1 cellular context compared by ENCODE assay signal in the genomic region with DNA sequence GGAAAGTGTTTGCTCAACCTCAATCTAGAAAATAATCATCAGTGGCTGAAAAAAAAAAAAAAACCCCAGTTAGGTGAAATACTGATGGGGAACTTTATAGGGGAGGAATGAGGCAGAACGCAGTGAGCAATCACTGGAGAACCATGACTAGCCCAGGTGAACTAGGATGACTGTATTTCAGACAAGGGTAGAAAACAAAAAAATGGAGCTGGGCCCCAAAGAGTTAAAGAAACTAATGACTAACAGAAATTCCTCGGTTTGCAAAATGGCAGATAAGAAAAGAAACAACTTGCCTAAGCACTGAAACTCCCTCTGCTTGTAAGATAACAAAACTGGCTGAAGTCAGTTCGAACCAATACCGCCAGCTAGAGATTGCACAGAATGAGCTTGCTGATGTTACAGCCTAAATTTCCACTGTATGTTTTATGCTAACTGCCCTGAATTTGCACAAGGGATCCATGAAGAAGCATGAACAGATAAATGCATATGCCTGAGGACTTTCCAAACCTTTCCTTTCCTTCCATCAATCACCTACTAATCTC.
TF ChIP-seq lines count a peak whose summit lies in the region.

No MANE protein-coding gene starts in this region.

TF ChIP-seq in GM12878, 131 proteins besides CTCF, POLR2A, EP300 and RAD21 (continued from another document):
- TF ChIP-seq FOS (IDR thresholded peaks at IDR 0.05; ENCODE audit: borderline replicate concordance, extremely low read depth, insufficient read length) (no peak), SREBF2 (IDR thresholded peaks at IDR 0.05; ENCODE audit: low read length) (no peak), BCLAF1 (IDR thresholded peaks at IDR 0.05) (no peak), RB1 (IDR thresholded peaks at IDR 0.05; ENCODE audit: borderline replicate concordance) (no peak), MEF2B (IDR thresholded peaks at IDR 0.05; ENCODE audit: partially characterized antibody, poor library complexity, severe bottlenecking) (no peak), CHD1 (IDR thresholded peaks at IDR 0.05; ENCODE audit: low read depth, low read length) (no peak)
